In genomic region chr1:43144228-43144627, GRCh38 we compare ENCODE assay signal across 27 cellular contexts. TPM values are rescaled to one million over a fixed set of nuclear protein-coding genes. Genes with fewer than 3 reads are reported as not detected.
DNase-seq lines count a peak whose midpoint lies in the region; ATAC-seq, FAIRE-seq and TF ChIP-seq lines count a peak whose summit lies in the region.
"Had no signal": no experiment of that assay in that cellular context is flagged by ENCODE, and none has a peak within 500 bp of the region (broad histone marks: within the 10 kb centered on the region; RNA-seq: fewer than 3 reads in every experiment).

No MANE protein-coding gene starts in this region.

- peaks cover 3% of the 10 kb centered on the region for H3K27me3 Mint-ChIP-seq in endodermal cell (ENCODE audit: insufficient read depth)

- H3K4me3 Mint-ChIP-seq in endodermal cell: no peak overlapping the region
- H3K4me3 Mint-ChIP-seq: activated CD8-positive, alpha-beta T cell treated with anti-CD3 and anti-CD28 coated beads for 36 hours; activated naive CD8-positive, alpha-beta T cell; activated T-cell treated with anti-CD3 and anti-CD28 coated beads, Interleukin-2, amount 50 U/mL, for 72 hours; neural crest cell; T-helper 17 cell had no signal

- no peak overlapping the region for H2AFZ ChIP-seq in keratinocyte (ENCODE audit: control insufficient read depth, low read length)

- H3K36me3 Mint-ChIP-seq in endodermal cell (ENCODE audit: low read depth): peaks cover 8% of the 10 kb centered on the region
- H3K36me3 Mint-ChIP-seq: activated naive CD8-positive, alpha-beta T cell had no signal

- FAIRE-seq in keratinocyte (lab: Jason Lieb, UNC): peak; percentile 43
- FAIRE-seq: GM12891, HepG2, small intestine had no signal

- no peak overlapping the region for H3K4me2 ChIP-seq in keratinocyte (ENCODE audit: control insufficient read depth, extremely low read depth, insufficient read depth, low read depth, low read length)

- no peaks in the 10 kb centered on the region for H3K9me1 ChIP-seq in keratinocyte (ENCODE audit: control insufficient read depth, extremely low read depth, insufficient read depth, low read length)

- dilution Hi-C loops in keratinocyte (cut with MboI; ENCODE audit: extremely low pct_ligation_motif_present, low sequenced_read_pairs): no loop called here

- H3K36me3 ChIP-seq in MG63 (no peaks in the 10 kb centered on the region), keratinocyte (ENCODE audit: control insufficient read depth in 2 of 2, extremely low read depth in 1 of 2, insufficient read depth in 2 of 2, low read length in 2 of 2) (no peaks in the 10 kb centered on the region), SJCRH30 (no peaks in the 10 kb centered on the region), endodermal cell (ENCODE audit: control insufficient read depth, insufficient read depth, low read length) (no peaks in the 10 kb centered on the region)
- H3K36me3 ChIP-seq: cardiac muscle cell, esophagus squamous epithelium, prostate gland, suprapubic skin, vagina had no signal

- H3K27me3 ChIP-seq in MG63 (peaks cover 3% of the 10 kb centered on the region; the same call in 1 of the 2 replicates), keratinocyte (ENCODE audit: control insufficient read depth, extremely low read depth, insufficient read depth, low read length) (no peaks in the 10 kb centered on the region), SJCRH30 (0 out of 2 replicates have a peak, but pooled peaks cover 3% of the 10 kb centered on the region), endodermal cell (ENCODE audit: control insufficient read depth, insufficient read depth, low read length, poor library complexity, severe bottlenecking) (peaks cover 12% of the 10 kb centered on the region)
- H3K27me3 ChIP-seq: cardiac muscle cell, vagina had no signal

- H3K79me2 ChIP-seq in keratinocyte (ENCODE audit: control insufficient read depth, insufficient read depth, low read length): no peaks in the 10 kb centered on the region

- peaks cover 10% of the 10 kb centered on the region for H3K9me3 Mint-ChIP-seq in endodermal cell
- H3K9me3 Mint-ChIP-seq: activated CD8-positive, alpha-beta T cell treated with anti-CD3 and anti-CD28 coated beads for 36 hours had no signal

- no peak overlapping the region for H3K9ac ChIP-seq in keratinocyte (ENCODE audit: control insufficient read depth, extremely low read depth, insufficient read depth, low read length)
- no peak overlapping the region for H3K9ac ChIP-seq in endodermal cell (ENCODE audit: extremely low read depth, low read length, poor library complexity, severe bottlenecking)

- peaks cover 4% of the 10 kb centered on the region; the same call in 1 of the 2 replicates for H3K9me3 ChIP-seq in MG63
- no peaks in the 10 kb centered on the region for H3K9me3 ChIP-seq in keratinocyte (ENCODE audit: control insufficient read depth, low read depth, low read length)
- peaks cover 12% of the 10 kb centered on the region; the same call in 1 of the 2 replicates for H3K9me3 ChIP-seq in SJCRH30 (replicated peaks)
- peaks cover 10% of the 10 kb centered on the region for H3K9me3 ChIP-seq in endodermal cell (ENCODE audit: control insufficient read depth, low read length)
- H3K9me3 ChIP-seq: prostate gland, suprapubic skin, vagina had no signal

- no peak overlapping the region for H3K27ac Mint-ChIP-seq in endodermal cell
- H3K27ac Mint-ChIP-seq: activated CD8-positive, alpha-beta T cell treated with anti-CD3 and anti-CD28 coated beads for 36 hours; activated naive CD8-positive, alpha-beta T cell; activated T-cell treated with anti-CD3 and anti-CD28 coated beads, Interleukin-2, amount 50 U/mL, for 72 hours; T-helper 17 cell had no signal

- TF ChIP-seq CTCF in cardiac fibroblast (IDR thresholded peaks at IDR 0.05; ENCODE audit: low read depth, low read length) (no peak), keratinocyte (optimal IDR thresholded peaks at IDR 0.05 in 1 of 3, IDR thresholded peaks at IDR 0.05 in 1 of 3, conservative IDR thresholded peaks at IDR 0.05 in 1 of 3; ENCODE audit: extremely low read depth in 1 of 3, insufficient read depth in 2 of 3, low read length in 3 of 3) (no peak), endodermal cell (conservative IDR thresholded peaks at IDR 0.05) (no peak)

- no peaks in the 10 kb centered on the region for H4K20me1 ChIP-seq in keratinocyte (ENCODE audit: control insufficient read depth, extremely low read depth, insufficient read depth, low read length)

- H3K4me1 ChIP-seq in keratinocyte (ENCODE audit: control insufficient read depth, extremely low read depth, insufficient read depth, low read length) (peaks cover 12% of the 10 kb centered on the region), SJCRH30 (no peaks in the 10 kb centered on the region), endodermal cell (ENCODE audit: control insufficient read depth, insufficient read depth, low read length) (no peaks in the 10 kb centered on the region)
- H3K4me1 ChIP-seq: prostate gland had no signal

- no peak overlapping the region for H3K27ac ChIP-seq in keratinocyte (ENCODE audit: control insufficient read depth, insufficient read depth, low read length)
- H3K27ac ChIP-seq in SJCRH30: no peak overlapping the region
- no peak overlapping the region for H3K27ac ChIP-seq in endodermal cell (ENCODE audit: low read depth, low read length)
- H3K27ac ChIP-seq: cardiac muscle cell, dorsolateral prefrontal cortex, esophagus squamous epithelium, prostate gland, suprapubic skin, vagina had no signal

- peaks cover 13% of the 10 kb centered on the region for H3K4me1 Mint-ChIP-seq in endodermal cell

- DNase-seq in ELR (ENCODE audit: low read depth) (peak; percentile 67), MG63 (peak; percentile 61), cardiac fibroblast (ENCODE audit: low read depth in 2 of 2) (peak; percentile 29 to 41), keratinocyte (ENCODE audit: low read depth, low spot score) (no peak), DMS79 (lab: John Stamatoyannopoulos, UW) (no peak), SJCRH30 (no peak), endodermal cell (no peak)
- DNase-seq: COR-L47, dorsolateral prefrontal cortex, esophagus squamous epithelium, GDM1, NCI-H1694 treated with DMSO at 0.1 percent for 48 hours, NCI-H345, small intestine, T-helper 17 cell had no signal

- H3K4me3 ChIP-seq in MG63 (no peak overlapping the region), cardiac fibroblast (replicated peaks in 1 of 2; ENCODE audit: low read depth in 2 of 2, low read length in 2 of 2) (no peak overlapping the region), keratinocyte (ENCODE audit: control insufficient read depth in 2 of 3, extremely low read depth in 1 of 3, insufficient read depth in 2 of 3, low read depth in 1 of 3, low read length in 3 of 3) (no peak overlapping the region), SJCRH30 (no peak overlapping the region), endodermal cell (ENCODE audit: low read length) (no peak overlapping the region)
- H3K4me3 ChIP-seq: cardiac muscle cell, dorsolateral prefrontal cortex, esophagus squamous epithelium, prostate gland, suprapubic skin, vagina had no signal

- ATAC-seq in GM19023 (IDR thresholded peaks at IDR 0.05; ENCODE audit: unreplicated experiment): no peak
- ATAC-seq: HepG2, left lobe of liver, T-helper 17 cell had no signal

RNA-seq across cellular contexts. Expression of gene EBNA1BP2, which starts 27.9 kb away (rescaled TPM):
- total RNA-seq in MG63 (2014; rRNA removed; shearing (Covaris generic); ENCODE audit: low replicate concordance): 339 and 360 TPM in 2 replicates
- polyA plus RNA-seq in keratinocyte: 53.2 to 140 TPM (median 122 TPM) in 3 replicates
- 143 TPM for polyA plus RNA-seq in keratinocyte (2011; ENCODE audit: low read depth)
- polyA plus RNA-seq in keratinocyte (2011; cell fraction: cytosol; rRNA removed): 79.5 and 96.5 TPM in 2 replicates
- polyA plus RNA-seq in keratinocyte (2011; cell fraction: nucleus; rRNA removed): 78.2 and 80.3 TPM in 2 replicates
- polyA plus RNA-seq in keratinocyte (2012; ENCODE audit: low replicate concordance): 81.7 and 163 TPM in 2 replicates
- polyA minus RNA-seq in keratinocyte: 25.0 to 43.8 TPM (median 43.6 TPM) in 3 replicates
- polyA minus RNA-seq in keratinocyte (2011; cell fraction: cytosol; rRNA and poly(A)+ RNA removed): 46.4 TPM
- 19.8 and 28.1 TPM in 2 replicates for polyA minus RNA-seq in keratinocyte (2011; cell fraction: nucleus; rRNA and poly(A)+ RNA removed)
- total RNA-seq in SJCRH30 (2014; rRNA removed; shearing (Covaris generic)): 95.8 and 97.2 TPM in 2 replicates
- total RNA-seq in endodermal cell: 10 to 100 TPM; 50.2 to 51.7 TPM
- 67.0 TPM for polyA plus RNA-seq in endodermal cell (2013, experiment 1 of 2)
- 67.5 TPM for polyA plus RNA-seq in endodermal cell (2013, experiment 2 of 2)

RNA-seq across cellular contexts. Expression of gene CFAP57, which starts 27.9 kb away (rescaled TPM):
- 0.56 and 1.5 TPM in 2 replicates for total RNA-seq in MG63 (2014; rRNA removed; shearing (Covaris generic); ENCODE audit: low replicate concordance)
- 0.24 to 0.39 TPM (median 0.32 TPM) in 3 replicates for polyA plus RNA-seq in keratinocyte
- polyA plus RNA-seq in keratinocyte (2011; ENCODE audit: low read depth): 0.37 TPM
- 0.16 and 0.22 TPM in 2 replicates for polyA plus RNA-seq in keratinocyte (2011; cell fraction: cytosol; rRNA removed)
- polyA plus RNA-seq in keratinocyte (2011; cell fraction: nucleus; rRNA removed): 0.43 and 0.45 TPM in 2 replicates
- polyA plus RNA-seq in keratinocyte (2012; ENCODE audit: low replicate concordance): 0.13 and 0.22 TPM in 2 replicates
- 0.10 to 0.22 TPM in 2 of 3 replicates, not detected in the other for polyA minus RNA-seq in keratinocyte
- not detected for polyA minus RNA-seq in keratinocyte (2011; cell fraction: cytosol; rRNA and poly(A)+ RNA removed)
- polyA minus RNA-seq in keratinocyte (2011; cell fraction: nucleus; rRNA and poly(A)+ RNA removed): 0.53 and 0.78 TPM in 2 replicates
- total RNA-seq in SJCRH30 (2014; rRNA removed; shearing (Covaris generic)): 0.04 TPM in 1 of 2 replicates, not detected in the other
- total RNA-seq in endodermal cell: under 1 TPM; 0.82 to 0.90 TPM
- 1.00 TPM for polyA plus RNA-seq in endodermal cell (2013, experiment 1 of 2)
- polyA plus RNA-seq in endodermal cell (2013, experiment 2 of 2): 1.1 TPM
- total RNA-seq: cardiac muscle cell, esophagus squamous epithelium, HepG2, left lobe of liver, T-helper 17 cell, vagina had no signal

Comparison
In these comparisons a context has a peak if more than half of its experiments do, and no peak if none do; other contexts are left out.
1. DNase-seq: peak in ELR (single experiment), MG63 (single experiment) and cardiac fibroblast (2 of 2); none in keratinocyte (single experiment), DMS79 (single experiment), SJCRH30 (0 of 2) and endodermal cell (single experiment).